Comparison of ENCODE assay signal across 17 cellular contexts in genomic region chr1:212039622-212040021, GRCh38. TPM values are rescaled to one million over a fixed set of nuclear protein-coding genes. Genes with fewer than 3 reads are reported as not detected.
DNase-seq lines count a peak whose midpoint lies in the region; ATAC-seq and TF ChIP-seq lines count a peak whose summit lies in the region.
"Had no signal": no experiment of that assay in that cellular context is flagged by ENCODE, and none has a peak within 500 bp of the region (broad histone marks: within the 10 kb centered on the region; RNA-seq: fewer than 3 reads in every experiment).

No MANE protein-coding gene starts in this region.

- DNase-seq in MCF 10A (ENCODE audit: unreplicated experiment) = peak; percentile 21
- no peak for DNase-seq in breast epithelium (ENCODE audit: low spot score in 2 of 2)
- DNase-seq in NB4 (ENCODE audit: low read depth) = no peak
- no peak for DNase-seq in activated naive CD4-positive, alpha-beta T cell treated with anti-CD3 and anti-CD28 coated beads, Interleukin-2, amount 50 U/mL, for 72 hours (ENCODE audit: low spot score in 2 of 2)
- DNase-seq in cerebellar nuclear complex (lab: John Stamatoyannopoulos, UW) = no peak
- no peak for DNase-seq in endothelial cell (ENCODE audit: low spot score)
- DNase-seq in NCI-H1092 treated with DMSO at 0.1 percent for 48 hours (lab: John Stamatoyannopoulos, UW) = no peak
- DNase-seq: 8988T, DMS 273 treated with DMSO at 0.1 percent for 48 hours, H7, IMR-90, NCI-H1048, NCI-H2081 treated with DMSO at 0.1 percent for 48 hours, NCI-H524, RPMI8226, SIG-M5 had no signal

- CTCF ChIA-PET in MCF 10A (lab: Yijun Ruan, JAX) = interaction anchor here (0.6 to 13.7 kb wide), 14 partner anchors 8 to 438 kb away, joined by 3 to 242 read pairs (median 10); partner anchors contain the start of gene NEK2

- TF ChIP-seq CTCF in MCF 10A (IDR thresholded peaks at IDR 0.05; ENCODE audit: unreplicated experiment) (no peak), breast epithelium (IDR thresholded peaks at IDR 0.05) (no peak), NB4 (IDR thresholded peaks at IDR 0.05; ENCODE audit: low read depth, low read length) (no peak), SU-DHL-6 (IDR thresholded peaks at IDR 0.05; ENCODE audit: insufficient read depth, low read length, poor library complexity, severe bottlenecking) (no peak), endothelial cell (IDR thresholded peaks at IDR 0.05; ENCODE audit: unreplicated experiment) (no peak)

- H3K36me3 ChIP-seq in breast epithelium (no peaks in the 10 kb centered on the region), SU-DHL-6 (ENCODE audit: low read length) (peaks cover 25% of the 10 kb centered on the region; the same call in 1 of the 2 replicates)

- TF ChIP-seq POLR2A in breast epithelium (IDR thresholded peaks at IDR 0.05) = no peak
- TF ChIP-seq POLR2A in NB4 (IDR thresholded peaks at IDR 0.05; ENCODE audit: extremely low read depth, insufficient read length) = no peak

- H3K36me3 Mint-ChIP-seq in MCF 10A (ENCODE audit: insufficient read depth, unreplicated experiment) (peaks cover 9% of the 10 kb centered on the region), endothelial cell (ENCODE audit: low read depth, unreplicated experiment) (no peaks in the 10 kb centered on the region)
- H3K36me3 Mint-ChIP-seq in activated naive CD4-positive, alpha-beta T cell treated with anti-CD3 and anti-CD28 coated beads, Interleukin-2, amount 50 U/mL, for 72 hours = peaks cover 42 to 54% of the 10 kb centered on the region in 2 donors

- H2AFZ ChIP-seq in SU-DHL-6 (ENCODE audit: low read depth, low read length, severe bottlenecking) = no peak overlapping the region

- no peaks in the 10 kb centered on the region for H3K9me3 Mint-ChIP-seq in MCF 10A (ENCODE audit: unreplicated experiment)
- no peaks in the 10 kb centered on the region for H3K9me3 Mint-ChIP-seq in activated naive CD4-positive, alpha-beta T cell treated with anti-CD3 and anti-CD28 coated beads, Interleukin-2, amount 50 U/mL, for 72 hours
- H3K9me3 Mint-ChIP-seq in endothelial cell (ENCODE audit: unreplicated experiment) = no peaks in the 10 kb centered on the region

- no peak overlapping the region for H3K4me3 ChIP-seq in breast epithelium
- H3K4me3 ChIP-seq in NB4 (ENCODE audit: low read depth, low read length) = peak overlapping the region; percentile 22
- H3K4me3 ChIP-seq in SU-DHL-6 (ENCODE audit: insufficient read depth, low read length, poor library complexity, severe bottlenecking) = no peak overlapping the region

- no peak overlapping the region for H3K9ac ChIP-seq in SU-DHL-6 (ENCODE audit: low read length)

- H3K4me1 Mint-ChIP-seq in MCF 10A (ENCODE audit: insufficient read depth, unreplicated experiment) (peaks cover 53% of the 10 kb centered on the region), endothelial cell (ENCODE audit: unreplicated experiment) (peaks cover 5% of the 10 kb centered on the region)

- H3K27me3 Mint-ChIP-seq in MCF 10A (ENCODE audit: insufficient read depth, unreplicated experiment) = no peaks in the 10 kb centered on the region
- peaks cover 2% of the 10 kb centered on the region for H3K27me3 Mint-ChIP-seq in endothelial cell (ENCODE audit: unreplicated experiment)

- H3K9me3 ChIP-seq in breast epithelium = no peaks in the 10 kb centered on the region
- H3K9me3 ChIP-seq in SU-DHL-6 (ENCODE audit: insufficient read depth, low read length) = no peaks in the 10 kb centered on the region

- intact Hi-C loops in MCF 10A (cut with micrococcal nuclease) (loop anchor here (10.0 kb wide), 1 partner anchor 565 kb away; the partner anchor contains the start of gene ATF3), breast epithelium (cut with DNase I; ENCODE audit: low total_unique reads) (no loop called here)

- H3F3A ChIP-seq in SU-DHL-6 (ENCODE audit: insufficient read depth) = no peaks in the 10 kb centered on the region; the same call in 1 of the 2 replicates

- H3K9me2 ChIP-seq in SU-DHL-6 (replicated peaks; ENCODE audit: insufficient read depth, low read length) = no peaks in the 10 kb centered on the region

- H3K27me3 ChIP-seq in breast epithelium (no peaks in the 10 kb centered on the region), SU-DHL-6 (ENCODE audit: low read length) (no peaks in the 10 kb centered on the region)

- peaks cover 40% of the 10 kb centered on the region for H4K20me1 ChIP-seq in SU-DHL-6 (ENCODE audit: low read depth, low read length)

- H3K4me2 ChIP-seq in SU-DHL-6 (ENCODE audit: low read depth, low read length, poor library complexity, severe bottlenecking) = peak overlapping the region; percentile 80

- H3K4me1 ChIP-seq in breast epithelium = peaks cover 0 to 5% of the 10 kb centered on the region in 2 donors

- H3K4me3 Mint-ChIP-seq in MCF 10A (ENCODE audit: unreplicated experiment) (no peak overlapping the region), endothelial cell (ENCODE audit: unreplicated experiment) (no peak overlapping the region)

- no peak for ATAC-seq in activated naive CD4-positive, alpha-beta T cell treated with anti-CD3 and anti-CD28 coated beads, Interleukin-2, amount 50 U/mL, for 72 hours

- H3K27ac Mint-ChIP-seq in MCF 10A (ENCODE audit: low read depth, unreplicated experiment) (no peak overlapping the region), endothelial cell (ENCODE audit: unreplicated experiment) (no peak overlapping the region)
- no peak overlapping the region for H3K27ac Mint-ChIP-seq in activated naive CD4-positive, alpha-beta T cell treated with anti-CD3 and anti-CD28 coated beads, Interleukin-2, amount 50 U/mL, for 72 hours

- H3K27ac ChIP-seq in breast epithelium (no peak overlapping the region), SU-DHL-6 (ENCODE audit: low read depth, low read length) (no peak overlapping the region)

- peaks cover 86% of the 10 kb centered on the region for H3K79me2 ChIP-seq in SU-DHL-6 (ENCODE audit: insufficient read depth, low read length)

- no TSS peak for BruUV-seq in MCF 10A (replicated peaks; lab: Mats Ljungman, UMichigan)

- POLR2A ChIA-PET in MCF 10A (lab: Yijun Ruan, JAX) = interaction anchor here (0.6 to 17.8 kb wide), 15 partner anchors 7 to 569 kb away, joined by 3 to 385 read pairs (median 4); partner anchors contain the start of genes ATF3, NENF, PPP2R5A and SLC30A1

RNA-seq across cellular contexts. Expression of gene DTL, which starts 4.1 kb away (rescaled TPM):
- total RNA-seq in MCF 10A (2022) (20.2 and 34.4 TPM in 2 replicates), breast epithelium (under 1 TPM; 0.29 to 0.80 (median 0.66) TPM), endothelial cell (ENCODE audit: unreplicated experiment) (11.6 TPM)
- total RNA-seq in activated naive CD4-positive, alpha-beta T cell treated with anti-CD3 and anti-CD28 coated beads, Interleukin-2, amount 50 U/mL, for 72 hours = 100 to 1,000 TPM in 1 of 2 donors, 10 to 100 TPM in 1; 82.2 to 111 TPM

RNA-seq across cellular contexts. Expression of gene INTS7, which starts 4.3 kb away (rescaled TPM):
- total RNA-seq in MCF 10A (2022) = 50.0 and 62.3 TPM in 2 replicates
- 10 to 100 TPM in 2 of 3 donors, 1 to 10 TPM in 1; 6.6 to 16.7 (median 10.8) TPM for total RNA-seq in breast epithelium
- 10 to 100 TPM; 27.6 to 28.7 TPM for total RNA-seq in activated naive CD4-positive, alpha-beta T cell treated with anti-CD3 and anti-CD28 coated beads, Interleukin-2, amount 50 U/mL, for 72 hours
- 8.9 TPM for total RNA-seq in endothelial cell (ENCODE audit: unreplicated experiment)
